In the genomic region with DNA sequence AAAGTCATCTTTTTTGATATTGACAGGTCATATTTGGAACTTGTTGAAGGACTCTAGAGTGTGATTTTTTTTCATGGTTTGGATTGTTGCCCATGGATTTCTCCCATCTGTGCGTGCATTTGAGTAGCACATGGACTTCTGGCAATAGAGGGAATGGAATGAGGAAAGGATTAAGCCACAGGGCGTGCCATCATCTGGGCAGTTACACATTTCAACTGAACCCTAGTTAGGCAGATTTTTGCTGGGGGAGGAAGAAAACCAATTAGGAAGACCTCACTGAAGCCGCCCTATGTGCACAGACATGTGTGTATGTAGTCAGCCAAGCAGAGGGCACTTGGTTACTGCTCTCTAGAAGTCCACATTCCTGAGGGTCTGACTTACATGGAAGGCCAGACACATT, we compare ENCODE assay signal across 12 cellular contexts.
DNase-seq lines count a peak whose midpoint lies in the region; ATAC-seq and TF ChIP-seq lines count a peak whose summit lies in the region.
"Had no signal": no experiment of that assay in that cellular context is flagged by ENCODE, and none has a peak within 500 bp of the region (broad histone marks: within the 10 kb centered on the region; RNA-seq: fewer than 3 reads in every experiment).

No MANE protein-coding gene starts in this region.

- H3K9me3 ChIP-seq in trophoblast cell (ENCODE audit: insufficient read depth, low read depth, low read length): no peaks in the 10 kb centered on the region

- no peak overlapping the region for H2AFZ ChIP-seq in trophoblast cell (ENCODE audit: insufficient read depth, low read length, poor library complexity)

- H3K79me1 ChIP-seq in trophoblast cell (ENCODE audit: low read length): no peaks in the 10 kb centered on the region

- no peak overlapping the region for H2BK5ac ChIP-seq in trophoblast cell (ENCODE audit: low read depth, low read length, poor library complexity)

- H3K23ac ChIP-seq in trophoblast cell (ENCODE audit: low read length): no peak overlapping the region

- no peaks in the 10 kb centered on the region for H3K27me3 ChIP-seq in trophoblast cell (ENCODE audit: insufficient read depth, low read length)

- no peak overlapping the region for H4K91ac ChIP-seq in trophoblast cell (ENCODE audit: low read depth, low read length)

- no peak overlapping the region for H2BK12ac ChIP-seq in trophoblast cell (ENCODE audit: low read length)

- no peak overlapping the region for H3K4ac ChIP-seq in trophoblast cell (ENCODE audit: low read depth, low read length)

- H3K4me3 ChIP-seq in HFF-Myc (replicated peaks; ENCODE audit: low read depth, low read length): no peak overlapping the region
- H3K4me3 ChIP-seq in trophoblast cell (ENCODE audit: low read depth, low read length): no peak overlapping the region

- H2AK5ac ChIP-seq in trophoblast cell (ENCODE audit: low read length): no peak overlapping the region

- peak; percentile 63 for DNase-seq in HFF-Myc (ENCODE audit: extremely low read depth, low read depth)
- DNase-seq in NCI-H69 (lab: John Stamatoyannopoulos, UW): peak; percentile 36
- peak; percentile 79 for DNase-seq in fibroblast of peridontal ligament (ENCODE audit: extremely low read depth)
- peak; percentile 19 for DNase-seq in renal cortical epithelial cell (ENCODE audit: low read depth)
- no peak for DNase-seq in trophoblast cell
- DNase-seq: activated CD8-positive, alpha-beta memory T cell treated with anti-CD3 and anti-CD28 coated beads for 24 hours; activated naive CD4-positive, alpha-beta T cell treated with anti-CD3 and anti-CD28 coated beads for 36 hours; central memory CD4-positive, alpha-beta T cell had no signal

- WGBS in trophoblast cell (ENCODE audit: extremely low coverage, insufficient coverage, insufficient read length): no CpG with 5 or more reads among the region's 3 CpGs

- H3K36me3 ChIP-seq in trophoblast cell (ENCODE audit: control insufficient read depth in 1 of 2, insufficient read depth in 2 of 2, low read length in 2 of 2): peaks cover 12 to 24% of the 10 kb centered on the region in 2 experiments

- TF ChIP-seq CTCF in HFF-Myc (IDR thresholded peaks at IDR 0.05; ENCODE audit: low read depth, low read length, missing control alignments): no peak

- no peak for ATAC-seq in GM21423 (IDR thresholded peaks at IDR 0.05; ENCODE audit: unreplicated experiment)
- ATAC-seq in GM21447 (IDR thresholded peaks at IDR 0.05; ENCODE audit: unreplicated experiment): no peak
- no peak for ATAC-seq in GM18867 (IDR thresholded peaks at IDR 0.05; ENCODE audit: unreplicated experiment)

- no peaks in the 10 kb centered on the region for H3K79me2 ChIP-seq in trophoblast cell (ENCODE audit: control insufficient read depth, insufficient read depth, low read length, poor library complexity)

- H4K12ac ChIP-seq in trophoblast cell (ENCODE audit: low read depth, low read length): no peak overlapping the region

- H3K14ac ChIP-seq in trophoblast cell (ENCODE audit: low read length): no peak overlapping the region

- H2BK120ac ChIP-seq in trophoblast cell (ENCODE audit: insufficient read depth, low read length, poor library complexity): no peak overlapping the region

- no peak overlapping the region for H3K4me2 ChIP-seq in trophoblast cell (ENCODE audit: low read length)

- H3K27ac ChIP-seq in trophoblast cell (ENCODE audit: low read depth, low read length): no peak overlapping the region
- H3K27ac ChIP-seq: VCaP had no signal

- H3K4me1 ChIP-seq in trophoblast cell (ENCODE audit: control insufficient read depth in 1 of 2, insufficient read depth in 2 of 2, low read length in 2 of 2): no peaks in the 10 kb centered on the region

- H3K18ac ChIP-seq in trophoblast cell (ENCODE audit: low read length): no peak overlapping the region

- H3K9ac ChIP-seq in trophoblast cell (ENCODE audit: low read length): no peak overlapping the region

- H4K8ac ChIP-seq in trophoblast cell (ENCODE audit: low read depth, low read length): no peak overlapping the region

Comparison
In these comparisons a context has a peak if more than half of its experiments do, and no peak if none do; other contexts are left out.
1. DNase-seq: peak in HFF-Myc (single experiment), NCI-H69 (single experiment), fibroblast of peridontal ligament (single experiment) and renal cortical epithelial cell (single experiment); none in trophoblast cell (0 of 2).